In genomic region chr3:69531975-69532827, GRCh38 we compare ENCODE assay signal across 19 cellular contexts.
"Had no signal": no experiment of that assay in that cellular context is flagged by ENCODE, and none has a peak within 500 bp of the region (broad histone marks: within the 10 kb centered on the region; RNA-seq: fewer than 3 reads in every experiment).

No MANE protein-coding gene starts in this region.

- H3K27ac ChIP-seq: epithelial cell of prostate, esophagus squamous epithelium, ovary, suprapubic skin, tibial nerve had no signal

- H3K36me3 ChIP-seq: esophagus squamous epithelium, ovary, suprapubic skin, tibial nerve had no signal

- H3K9me3 ChIP-seq: esophagus squamous epithelium, ovary, suprapubic skin, tibial nerve had no signal

- H3K36me3 Mint-ChIP-seq: activated naive CD4-positive, alpha-beta T cell treated with anti-CD3 and anti-CD28 coated beads, Interleukin-2, amount 50 U/mL, for 72 hours; mesothelial cell of epicardium; naive B cell had no signal

- H3K4me3 ChIP-seq: esophagus squamous epithelium, ovary, suprapubic skin, tibial nerve had no signal

- H3K9me3 Mint-ChIP-seq: activated B cell treated with CpG ODN at 0.5 μM for 24 hours; activated T-cell treated with anti-CD3 and anti-CD28 coated beads, Interleukin-2, amount 50 U/mL, for 72 hours; mesothelial cell of epicardium; nephron progenitor cell had no signal

- H3K27ac Mint-ChIP-seq: activated B cell treated with CpG ODN at 0.5 μM for 24 hours; activated naive CD4-positive, alpha-beta T cell treated with anti-CD3 and anti-CD28 coated beads, Interleukin-2, amount 50 U/mL, for 72 hours; activated T-cell treated with anti-CD3 and anti-CD28 coated beads, Interleukin-2, amount 50 U/mL, for 72 hours; mesothelial cell of epicardium; naive B cell; nephron progenitor cell; progenitor cell of endocrine pancreas had no signal

- DNase-seq: activated B cell treated with CpG ODN at 0.5 μM for 24 hours; activated naive CD4-positive, alpha-beta T cell; activated T-cell treated with anti-CD3 and anti-CD28 coated beads for 4 hours; activated T-cell treated with anti-CD3 and anti-CD28 coated beads, Interleukin-2, amount 50 U/mL, for 72 hours; dermis blood vessel endothelial cell; effector CD4-positive, alpha-beta T cell; esophagus squamous epithelium; naive B cell; nephron progenitor cell; ovary; stimulated activated CD4-positive, alpha-beta T cell treated with anti-CD3 and anti-CD28 coated beads, Interleukin-15, amount 100 ng/mL, for 24 hours; stimulated activated CD4-positive, alpha-beta T cell treated with anti-CD3 and anti-CD28 coated beads, Interleukin-2, amount 100 ng/mL, for 24 hours; stimulated activated naive CD4-positive, alpha-beta T cell had no signal

- H3K4me3 Mint-ChIP-seq: activated B cell treated with CpG ODN at 0.5 μM for 24 hours; activated T-cell treated with anti-CD3 and anti-CD28 coated beads, Interleukin-2, amount 50 U/mL, for 72 hours; mesothelial cell of epicardium; nephron progenitor cell had no signal

- H3K27me3 Mint-ChIP-seq: activated B cell treated with CpG ODN at 0.5 μM for 24 hours, progenitor cell of endocrine pancreas had no signal

- H3K27me3 ChIP-seq: ovary, suprapubic skin, tibial nerve had no signal

- H3K4me1 Mint-ChIP-seq: activated B cell treated with CpG ODN at 0.5 μM for 24 hours, naive B cell, nephron progenitor cell had no signal
